11 cellular contexts compared by ENCODE assay signal in the genomic region with DNA sequence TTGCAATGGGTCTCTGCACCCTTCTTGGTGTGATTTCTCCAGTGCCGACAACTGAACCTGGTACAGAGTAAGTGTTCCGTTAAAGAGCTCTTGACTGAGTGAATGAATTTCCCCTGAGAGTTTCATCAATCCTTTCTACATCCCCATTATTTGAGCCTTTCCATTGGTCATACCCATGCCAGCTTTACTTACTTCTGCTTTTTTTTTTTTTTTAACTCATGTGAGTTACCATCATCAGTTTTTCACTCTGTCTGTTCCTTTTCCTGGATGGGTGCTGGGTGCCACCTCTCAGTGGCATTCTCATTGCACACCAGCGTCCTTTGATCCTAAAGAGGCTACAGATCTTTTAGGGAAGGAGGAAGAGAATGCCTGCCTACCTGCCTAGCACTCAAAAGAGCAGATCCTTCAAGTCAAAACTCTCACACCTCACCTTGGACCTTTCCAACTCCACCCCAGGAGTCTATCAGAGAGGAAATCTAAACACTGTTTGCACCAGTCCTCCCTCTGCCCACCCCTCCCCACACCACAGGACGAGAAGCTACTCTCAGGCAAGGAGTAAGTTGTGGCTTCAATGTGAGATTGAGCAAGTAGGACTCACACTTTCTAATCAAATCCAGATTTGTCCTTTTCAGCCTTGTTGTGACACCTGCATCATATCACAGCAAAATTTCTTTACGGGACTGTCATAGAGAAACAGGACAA. TPM values are rescaled to one million over a fixed set of nuclear protein-coding genes. Genes with fewer than 3 reads are reported as not detected.
DNase-seq lines count a peak whose midpoint lies in the region; ATAC-seq and TF ChIP-seq lines count a peak whose summit lies in the region.
"Had no signal": no experiment of that assay in that cellular context is flagged by ENCODE, and none has a peak within 500 bp of the region (broad histone marks: within the 10 kb centered on the region; RNA-seq: fewer than 3 reads in every experiment).

No MANE protein-coding gene starts in this region.

- H3K9me3 ChIP-seq in gastroesophageal sphincter (no peaks in the 10 kb centered on the region), spleen (no peaks in the 10 kb centered on the region)
- H3K9me3 ChIP-seq: transverse colon had no signal

- H3K4me1 ChIP-seq in gastroesophageal sphincter (peaks cover 0 to 16% (median 8%) of the 10 kb centered on the region in 3 donors), spleen (peaks cover 34 to 100% (median 86%) of the 10 kb centered on the region in 6 donors)

- WGBS in gastroesophageal sphincter (ENCODE audit: low coverage in 1 of 2), 2 donors, result 77 to 100% methylated on average over 1 to 4 of the region's 5 CpGs
- 33 to 52% (median 42%) methylated on average over 5 of the region's 5 CpGs for WGBS in spleen, 5 donors

- ATAC-seq in gastroesophageal sphincter (peak; percentile 37), HG03196 (IDR thresholded peaks at IDR 0.05; ENCODE audit: unreplicated experiment) (no peak)

- no peak for TF ChIP-seq EP300 in gastroesophageal sphincter (IDR thresholded peaks at IDR 0.05)

- TF ChIP-seq POLR2A in gastroesophageal sphincter (IDR thresholded peaks at IDR 0.05), result no peak
- no peak for TF ChIP-seq POLR2A in spleen (IDR thresholded peaks at IDR 0.05)

- TF ChIP-seq CTCF in gastroesophageal sphincter (IDR thresholded peaks at IDR 0.05) (no peak), spleen (IDR thresholded peaks at IDR 0.05 in 8 of 11, conservative IDR thresholded peaks at IDR 0.05 in 3 of 11) (no peak)

- H3K27ac ChIP-seq in gastroesophageal sphincter, result peak overlapping the region in 3 of 4 donors; percentile 21 to 37 (median 24)
- peak overlapping the region; percentile 53 to 100 (median 90) for H3K27ac ChIP-seq in spleen

- H3K27me3 ChIP-seq in gastroesophageal sphincter (no peaks in the 10 kb centered on the region), spleen (replicated peaks in 1 of 7) (no peaks in the 10 kb centered on the region)
- H3K27me3 ChIP-seq: transverse colon had no signal

- no peaks in the 10 kb centered on the region for H3K36me3 ChIP-seq in gastroesophageal sphincter
- H3K36me3 ChIP-seq in spleen, result peaks cover 0 to 7% (median 0%) of the 10 kb centered on the region in 6 donors
- H3K36me3 ChIP-seq: transverse colon had no signal

- H3K4me3 ChIP-seq in gastroesophageal sphincter (no peak overlapping the region), spleen (peak overlapping the region in 1 of 8 donors; percentile 58)
- H3K4me3 ChIP-seq: transverse colon had no signal

- intact Hi-C loops in spleen (cut with DNase I; ENCODE audit: low total_unique reads), result no loop called here

- DNase-seq in NCI-H2171 (lab: John Stamatoyannopoulos, UW) (peak; percentile 66), NCI-H2171 treated with DMSO at 0.1 percent for 48 hours (lab: John Stamatoyannopoulos, UW) (no peak), NCI-H69 (lab: John Stamatoyannopoulos, UW) (peak; percentile 90), spleen (peak; percentile 76), NCI-H446 treated with DMSO at 0.1 percent for 48 hours (lab: John Stamatoyannopoulos, UW) (no peak)
- DNase-seq in stimulated activated naive CD4-positive, alpha-beta T cell treated with Interleukin-2 at 50 U/mL for 16 hours (lab: John Stamatoyannopoulos, UW), result no peak
- DNase-seq: activated naive CD8-positive, alpha-beta T cell treated with anti-CD3 and anti-CD28 coated beads, Interleukin-2, amount 10 ng/mL, durations not matched to agents 7 days and 5 days; effector CD8-positive, alpha-beta T cell; transverse colon had no signal

RNA-seq across cellular contexts. Expression of a gene that starts 13.1 kb away (rescaled TPM):
- total RNA-seq in gastroesophageal sphincter (10 to 100 TPM; 36.6 to 50.3 (median 45.5) TPM), spleen (100 to 1,000 TPM in 4 of 7 donors, 10 to 100 TPM in 3; 82.0 to 136 (median 112) TPM)
- polyA plus RNA-seq in spleen, result 10 to 100 TPM; 29.5 to 48.4 (median 38.4) TPM

Comparison
In these comparisons a context has a peak if more than half of its experiments do, and no peak if none do; other contexts are left out.
1. DNase-seq: peak in NCI-H2171 (single experiment), NCI-H69 (single experiment) and spleen (single experiment); none in NCI-H2171 treated with DMSO at 0.1 percent for 48 hours (single experiment), NCI-H446 treated with DMSO at 0.1 percent for 48 hours (single experiment) and stimulated activated naive CD4-positive, alpha-beta T cell treated with Interleukin-2 at 50 U/mL for 16 hours (single experiment).